Comparison of ENCODE assay signal across 24 cellular contexts in genomic region chr4:106618920-106619319, GRCh38.
DNase-seq lines count a peak whose midpoint lies in the region; ATAC-seq and TF ChIP-seq lines count a peak whose summit lies in the region.
"Had no signal": no experiment of that assay in that cellular context is flagged by ENCODE, and none has a peak within 500 bp of the region (broad histone marks: within the 10 kb centered on the region; RNA-seq: fewer than 3 reads in every experiment).

No MANE protein-coding gene starts in this region.

- CTCF ChIA-PET in MCF 10A (lab: Yijun Ruan, JAX) = interaction anchor here (0.6 kb wide), 1 partner anchor 958 kb away, joined by 3 read pairs; no protein-coding TSS in a partner anchor

- DNase-seq in MCF 10A (ENCODE audit: unreplicated experiment) = peak; percentile 24
- no peak for DNase-seq in breast epithelium (ENCODE audit: low spot score in 2 of 2)
- peak; percentile 4 for DNase-seq in NCI-H69 (lab: John Stamatoyannopoulos, UW)
- peak; percentile 50 for DNase-seq in fibroblast of mammary gland (ENCODE audit: low read depth)
- peak; percentile 31 for DNase-seq in stromal cell of bone marrow (ENCODE audit: low read depth)
- DNase-seq: activated CD4-positive, alpha-beta T cell treated with anti-CD3 and anti-CD28 coated beads for 1 hour; activated T-cell treated with anti-CD3 and anti-CD28 coated beads, Interleukin-2, amount 50 U/mL, for 1 hour; C1 segment of cervical spinal cord; Karpas-422; kidney; lower lobe of right lung; NCI-H1105 treated with DMSO at 0.1 percent for 48 hours; NCI-H2081 treated with DMSO at 0.1 percent for 48 hours; NCI-H774; PC-3; SHP77 treated with DMSO at 0.1 percent for 48 hours; stimulated activated naive CD4-positive, alpha-beta T cell; T-cell had no signal

- H3K9me3 ChIP-seq in breast epithelium (no peaks in the 10 kb centered on the region), gastroesophageal sphincter (no peaks in the 10 kb centered on the region)
- H3K9me3 ChIP-seq: lower lobe of right lung, thoracic aorta had no signal

- TF ChIP-seq POLR2A in breast epithelium (IDR thresholded peaks at IDR 0.05) (no peak), gastroesophageal sphincter (IDR thresholded peaks at IDR 0.05) (no peak)

- no peaks in the 10 kb centered on the region for H3K36me3 Mint-ChIP-seq in MCF 10A (ENCODE audit: insufficient read depth, unreplicated experiment)
- no peaks in the 10 kb centered on the region for H3K36me3 Mint-ChIP-seq in stimulated activated memory B cell treated with anti-CD40 and anti-IgM and Interleukin-4, amounts not matched to agents 10 μg/mL and 1 μg/mL and 100 μg/mL, for 72 hours
- H3K36me3 Mint-ChIP-seq: T-cell had no signal

- H3K9me3 Mint-ChIP-seq in MCF 10A (ENCODE audit: unreplicated experiment) = no peaks in the 10 kb centered on the region
- H3K9me3 Mint-ChIP-seq in stimulated activated memory B cell treated with anti-CD40 and anti-IgM and Interleukin-4, amounts not matched to agents 10 μg/mL and 1 μg/mL and 100 μg/mL, for 72 hours = no peaks in the 10 kb centered on the region
- H3K9me3 Mint-ChIP-seq: dendritic cell treated with granulocyte-macrophage colony-stimulating factor and Interleukin-4, amounts not matched to agents 40 ng/mL and 50 ng/mL, for 4 days; T-cell had no signal

- intact Hi-C loops in MCF 10A (cut with micrococcal nuclease) (no loop called here), breast epithelium (cut with DNase I; ENCODE audit: low total_unique reads) (no loop called here)

- ATAC-seq in HG03196 (IDR thresholded peaks at IDR 0.05; ENCODE audit: unreplicated experiment) = no peak
- no peak for ATAC-seq in gastroesophageal sphincter
- no peak for ATAC-seq in stimulated activated memory B cell treated with anti-CD40 and anti-IgM and Interleukin-4, amounts not matched to agents 10 μg/mL and 1 μg/mL and 100 μg/mL, for 72 hours
- ATAC-seq: lower lobe of right lung, PC-3, T-cell had no signal

- H3K27ac ChIP-seq in breast epithelium (no peak overlapping the region), gastroesophageal sphincter (no peak overlapping the region)
- H3K27ac ChIP-seq: lower lobe of right lung, thoracic aorta had no signal

- H3K27me3 Mint-ChIP-seq in MCF 10A (ENCODE audit: insufficient read depth, unreplicated experiment) = no peaks in the 10 kb centered on the region
- H3K27me3 Mint-ChIP-seq in stimulated activated memory B cell treated with anti-CD40 and anti-IgM and Interleukin-4, amounts not matched to agents 10 μg/mL and 1 μg/mL and 100 μg/mL, for 72 hours = no peaks in the 10 kb centered on the region
- H3K27me3 Mint-ChIP-seq: dendritic cell treated with granulocyte-macrophage colony-stimulating factor and Interleukin-4, amounts not matched to agents 40 ng/mL and 50 ng/mL, for 4 days; T-cell had no signal

- H3K27ac Mint-ChIP-seq in MCF 10A (ENCODE audit: low read depth, unreplicated experiment) = no peak overlapping the region
- H3K27ac Mint-ChIP-seq in stimulated activated memory B cell treated with anti-CD40 and anti-IgM and Interleukin-4, amounts not matched to agents 10 μg/mL and 1 μg/mL and 100 μg/mL, for 72 hours = no peak overlapping the region
- H3K27ac Mint-ChIP-seq: dendritic cell treated with granulocyte-macrophage colony-stimulating factor and Interleukin-4, amounts not matched to agents 40 ng/mL and 50 ng/mL, for 4 days; T-cell had no signal

- H3K4me3 Mint-ChIP-seq in MCF 10A (ENCODE audit: unreplicated experiment) = no peak overlapping the region
- H3K4me3 Mint-ChIP-seq in stimulated activated memory B cell treated with anti-CD40 and anti-IgM and Interleukin-4, amounts not matched to agents 10 μg/mL and 1 μg/mL and 100 μg/mL, for 72 hours = no peak overlapping the region
- H3K4me3 Mint-ChIP-seq: dendritic cell treated with granulocyte-macrophage colony-stimulating factor and Interleukin-4, amounts not matched to agents 40 ng/mL and 50 ng/mL, for 4 days; T-cell had no signal

- H3K4me1 ChIP-seq in breast epithelium = no peaks in the 10 kb centered on the region
- H3K4me1 ChIP-seq in gastroesophageal sphincter = peaks cover 0 to 7% (median 0%) of the 10 kb centered on the region in 3 donors
- H3K4me1 ChIP-seq: lower lobe of right lung had no signal

- H3K4me3 ChIP-seq in breast epithelium (no peak overlapping the region), fibroblast of mammary gland (ENCODE audit: control insufficient read depth, low read depth, low read length) (no peak overlapping the region), gastroesophageal sphincter (no peak overlapping the region)
- H3K4me3 ChIP-seq: lower lobe of right lung, smooth muscle cell, thoracic aorta had no signal

- H3K27me3 ChIP-seq in breast epithelium = no peaks in the 10 kb centered on the region
- no peaks in the 10 kb centered on the region for H3K27me3 ChIP-seq in gastroesophageal sphincter

- POLR2A ChIA-PET in MCF 10A (lab: Yijun Ruan, JAX) = no interaction called here

- TF ChIP-seq CTCF in MCF 10A (IDR thresholded peaks at IDR 0.05; ENCODE audit: unreplicated experiment) (no peak), breast epithelium (IDR thresholded peaks at IDR 0.05) (no peak), fibroblast of mammary gland (conservative IDR thresholded peaks at IDR 0.05; ENCODE audit: control insufficient read depth, insufficient read depth, low read depth, low read length) (peak; percentile 5), gastroesophageal sphincter (IDR thresholded peaks at IDR 0.05) (no peak)

- peaks cover 5% of the 10 kb centered on the region for H3K4me1 Mint-ChIP-seq in MCF 10A (ENCODE audit: insufficient read depth, unreplicated experiment)
- no peaks in the 10 kb centered on the region for H3K4me1 Mint-ChIP-seq in stimulated activated memory B cell treated with anti-CD40 and anti-IgM and Interleukin-4, amounts not matched to agents 10 μg/mL and 1 μg/mL and 100 μg/mL, for 72 hours
- H3K4me1 Mint-ChIP-seq: T-cell had no signal

- WGBS in gastroesophageal sphincter (ENCODE audit: low coverage in 1 of 2), 2 donors = 64 to 68% methylated on average over 2 of the region's 2 CpGs

- TF ChIP-seq EP300 in gastroesophageal sphincter (IDR thresholded peaks at IDR 0.05) = no peak

- no TSS peak for BruUV-seq in MCF 10A (replicated peaks; lab: Mats Ljungman, UMichigan)

- H3K36me3 ChIP-seq in breast epithelium = no peaks in the 10 kb centered on the region
- H3K36me3 ChIP-seq in gastroesophageal sphincter = no peaks in the 10 kb centered on the region
- H3K36me3 ChIP-seq: lower lobe of right lung, thoracic aorta had no signal

Comparison
In these comparisons a context has a peak if more than half of its experiments do, and no peak if none do; other contexts are left out.
1. DNase-seq: peak in MCF 10A (single experiment), NCI-H69 (single experiment), fibroblast of mammary gland (single experiment) and stromal cell of bone marrow (single experiment); none in breast epithelium (0 of 2).